8 cellular contexts compared by ENCODE assay signal in genomic region chr1:6475381-6476133, GRCh38. TPM values are rescaled to one million over a fixed set of nuclear protein-coding genes. Genes with fewer than 3 reads are reported as not detected.
DNase-seq lines count a peak whose midpoint lies in the region; ATAC-seq, FAIRE-seq and TF ChIP-seq lines count a peak whose summit lies in the region.

No MANE protein-coding gene starts in this region.

- H3K27me3 Mint-ChIP-seq in astrocyte (ENCODE audit: low read depth, unreplicated experiment) = peaks cover 2% of the 10 kb centered on the region

- peaks cover 4% of the 10 kb centered on the region for H3K4me1 Mint-ChIP-seq in astrocyte (ENCODE audit: low read depth, unreplicated experiment)

- no peaks in the 10 kb centered on the region for H3K27me3 ChIP-seq in astrocyte (ENCODE audit: insufficient read depth, low read length)
- no peaks in the 10 kb centered on the region for H3K27me3 ChIP-seq in iPS-15b (ENCODE audit: control insufficient read depth, insufficient read depth, low read length)

- H3K9ac ChIP-seq in astrocyte (ENCODE audit: low read length) (no peak overlapping the region), iPS-15b (ENCODE audit: low read depth, low read length) (no peak overlapping the region)

- H3K27ac ChIP-seq in astrocyte (ENCODE audit: low read depth, low read length) = no peak overlapping the region

- H3K9me3 Mint-ChIP-seq in astrocyte (ENCODE audit: unreplicated experiment) = no peaks in the 10 kb centered on the region

- no peak overlapping the region for H3K4me3 Mint-ChIP-seq in astrocyte (ENCODE audit: unreplicated experiment)

- no peaks in the 10 kb centered on the region for H3K79me2 ChIP-seq in astrocyte (ENCODE audit: insufficient read depth, low read length)

- no peak for FAIRE-seq in astrocyte (lab: Jason Lieb, UNC)

- DNase-seq in ELR (ENCODE audit: low read depth) = peak; percentile 60
- DNase-seq in HK-2 (ENCODE audit: unreplicated experiment) = peak; percentile 72
- DNase-seq in T-helper 9 cell = peak; percentile 82
- DNase-seq in astrocyte (ENCODE audit: low read depth) = no peak
- DNase-seq in stimulated activated CD4-positive, alpha-beta T cell treated with anti-CD3 and anti-CD28 coated beads, Interleukin-1b, Interleukin-23, amount 100 ng/mL, for 24 hours (ENCODE audit: low read depth in 4 of 4, low spot score in 1 of 4) = peak; percentile 57 to 64 (median 60)

- no peak for ATAC-seq in GM19467 (IDR thresholded peaks at IDR 0.05; ENCODE audit: unreplicated experiment)
- no peak for ATAC-seq in HG02610 (IDR thresholded peaks at IDR 0.05; ENCODE audit: unreplicated experiment)

- H3K36me3 Mint-ChIP-seq in astrocyte (ENCODE audit: low read depth, unreplicated experiment) = peaks cover 13% of the 10 kb centered on the region

- no peak overlapping the region for H3K27ac Mint-ChIP-seq in astrocyte (ENCODE audit: unreplicated experiment)

- H3K36me3 ChIP-seq in astrocyte (ENCODE audit: insufficient read depth, low read length) = no peaks in the 10 kb centered on the region
- peaks cover 22% of the 10 kb centered on the region for H3K36me3 ChIP-seq in iPS-15b (ENCODE audit: control insufficient read depth, insufficient read depth, low read length)

- H3K9me3 ChIP-seq in astrocyte (ENCODE audit: insufficient read depth, low read depth, low read length) (no peaks in the 10 kb centered on the region), iPS-15b (ENCODE audit: control insufficient read depth, insufficient read depth, low read length) (no peaks in the 10 kb centered on the region)

- peak; percentile 54 for TF ChIP-seq CTCF in astrocyte (IDR thresholded peaks at IDR 0.05; ENCODE audit: insufficient read depth, low read depth, low read length)

- H4K20me1 ChIP-seq in astrocyte (ENCODE audit: insufficient read depth, low read length) = peaks cover 35% of the 10 kb centered on the region

- no peak overlapping the region for H3K4me3 ChIP-seq in astrocyte (ENCODE audit: insufficient read depth, low read depth, low read length)
- H3K4me3 ChIP-seq in iPS-15b (ENCODE audit: low read depth, low read length) = peak overlapping the region; percentile 26

- H2AFZ ChIP-seq in astrocyte (ENCODE audit: low read depth, low read length) = no peak overlapping the region

- H3K4me1 ChIP-seq in astrocyte (ENCODE audit: insufficient read depth, low read length) (no peaks in the 10 kb centered on the region), iPS-15b (ENCODE audit: control insufficient read depth, insufficient read depth, low read length) (peaks cover 11% of the 10 kb centered on the region)

- H3K4me2 ChIP-seq in astrocyte (ENCODE audit: low read length) = no peak overlapping the region

RNA-seq across cellular contexts. Expression of gene TNFRSF25, which starts 9.6 kb away (rescaled TPM):
- total RNA-seq in astrocyte = 16.5 and 18.8 TPM in 2 replicates

RNA-seq across cellular contexts. Expression of gene PLEKHG5, which starts 15.9 kb away (rescaled TPM):
- 23.0 and 25.1 TPM in 2 replicates for total RNA-seq in astrocyte

RNA-seq across cellular contexts. Expression of gene ESPN, which starts 51.0 kb away (rescaled TPM):
- 0.66 and 0.96 TPM in 2 replicates for total RNA-seq in astrocyte

RNA-seq across cellular contexts. Expression of gene HES2, which starts 55.8 kb away (rescaled TPM):
- total RNA-seq in astrocyte = 0.94 and 3.0 TPM in 2 replicates
